Comparison of ENCODE assay signal across 1 cellular context in the genomic region with DNA sequence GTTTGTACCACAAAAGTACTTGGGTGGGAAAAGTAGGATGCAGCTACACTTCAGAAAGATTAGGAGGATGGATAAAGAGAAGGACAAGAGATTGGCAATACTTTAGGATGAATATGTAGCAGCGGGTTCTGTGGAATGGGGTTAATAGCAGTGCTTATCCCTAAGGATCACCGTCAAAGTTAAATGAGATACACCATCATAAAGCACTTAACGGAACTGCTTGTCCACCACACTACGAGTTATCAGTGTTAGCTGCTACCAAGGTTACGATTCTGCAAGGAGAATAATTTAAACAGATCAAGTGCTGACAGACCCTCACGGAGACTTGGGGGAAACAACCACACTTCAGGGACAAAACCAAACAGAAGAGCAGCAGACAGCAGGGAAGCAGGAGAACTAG.
TF ChIP-seq lines count a peak whose summit lies in the region.

No MANE protein-coding gene starts in this region.

TF ChIP-seq in GM23338, 12 proteins besides CTCF, POLR2A, EP300 and RAD21 (continued from another document):
- TF ChIP-seq, protein P1, sequence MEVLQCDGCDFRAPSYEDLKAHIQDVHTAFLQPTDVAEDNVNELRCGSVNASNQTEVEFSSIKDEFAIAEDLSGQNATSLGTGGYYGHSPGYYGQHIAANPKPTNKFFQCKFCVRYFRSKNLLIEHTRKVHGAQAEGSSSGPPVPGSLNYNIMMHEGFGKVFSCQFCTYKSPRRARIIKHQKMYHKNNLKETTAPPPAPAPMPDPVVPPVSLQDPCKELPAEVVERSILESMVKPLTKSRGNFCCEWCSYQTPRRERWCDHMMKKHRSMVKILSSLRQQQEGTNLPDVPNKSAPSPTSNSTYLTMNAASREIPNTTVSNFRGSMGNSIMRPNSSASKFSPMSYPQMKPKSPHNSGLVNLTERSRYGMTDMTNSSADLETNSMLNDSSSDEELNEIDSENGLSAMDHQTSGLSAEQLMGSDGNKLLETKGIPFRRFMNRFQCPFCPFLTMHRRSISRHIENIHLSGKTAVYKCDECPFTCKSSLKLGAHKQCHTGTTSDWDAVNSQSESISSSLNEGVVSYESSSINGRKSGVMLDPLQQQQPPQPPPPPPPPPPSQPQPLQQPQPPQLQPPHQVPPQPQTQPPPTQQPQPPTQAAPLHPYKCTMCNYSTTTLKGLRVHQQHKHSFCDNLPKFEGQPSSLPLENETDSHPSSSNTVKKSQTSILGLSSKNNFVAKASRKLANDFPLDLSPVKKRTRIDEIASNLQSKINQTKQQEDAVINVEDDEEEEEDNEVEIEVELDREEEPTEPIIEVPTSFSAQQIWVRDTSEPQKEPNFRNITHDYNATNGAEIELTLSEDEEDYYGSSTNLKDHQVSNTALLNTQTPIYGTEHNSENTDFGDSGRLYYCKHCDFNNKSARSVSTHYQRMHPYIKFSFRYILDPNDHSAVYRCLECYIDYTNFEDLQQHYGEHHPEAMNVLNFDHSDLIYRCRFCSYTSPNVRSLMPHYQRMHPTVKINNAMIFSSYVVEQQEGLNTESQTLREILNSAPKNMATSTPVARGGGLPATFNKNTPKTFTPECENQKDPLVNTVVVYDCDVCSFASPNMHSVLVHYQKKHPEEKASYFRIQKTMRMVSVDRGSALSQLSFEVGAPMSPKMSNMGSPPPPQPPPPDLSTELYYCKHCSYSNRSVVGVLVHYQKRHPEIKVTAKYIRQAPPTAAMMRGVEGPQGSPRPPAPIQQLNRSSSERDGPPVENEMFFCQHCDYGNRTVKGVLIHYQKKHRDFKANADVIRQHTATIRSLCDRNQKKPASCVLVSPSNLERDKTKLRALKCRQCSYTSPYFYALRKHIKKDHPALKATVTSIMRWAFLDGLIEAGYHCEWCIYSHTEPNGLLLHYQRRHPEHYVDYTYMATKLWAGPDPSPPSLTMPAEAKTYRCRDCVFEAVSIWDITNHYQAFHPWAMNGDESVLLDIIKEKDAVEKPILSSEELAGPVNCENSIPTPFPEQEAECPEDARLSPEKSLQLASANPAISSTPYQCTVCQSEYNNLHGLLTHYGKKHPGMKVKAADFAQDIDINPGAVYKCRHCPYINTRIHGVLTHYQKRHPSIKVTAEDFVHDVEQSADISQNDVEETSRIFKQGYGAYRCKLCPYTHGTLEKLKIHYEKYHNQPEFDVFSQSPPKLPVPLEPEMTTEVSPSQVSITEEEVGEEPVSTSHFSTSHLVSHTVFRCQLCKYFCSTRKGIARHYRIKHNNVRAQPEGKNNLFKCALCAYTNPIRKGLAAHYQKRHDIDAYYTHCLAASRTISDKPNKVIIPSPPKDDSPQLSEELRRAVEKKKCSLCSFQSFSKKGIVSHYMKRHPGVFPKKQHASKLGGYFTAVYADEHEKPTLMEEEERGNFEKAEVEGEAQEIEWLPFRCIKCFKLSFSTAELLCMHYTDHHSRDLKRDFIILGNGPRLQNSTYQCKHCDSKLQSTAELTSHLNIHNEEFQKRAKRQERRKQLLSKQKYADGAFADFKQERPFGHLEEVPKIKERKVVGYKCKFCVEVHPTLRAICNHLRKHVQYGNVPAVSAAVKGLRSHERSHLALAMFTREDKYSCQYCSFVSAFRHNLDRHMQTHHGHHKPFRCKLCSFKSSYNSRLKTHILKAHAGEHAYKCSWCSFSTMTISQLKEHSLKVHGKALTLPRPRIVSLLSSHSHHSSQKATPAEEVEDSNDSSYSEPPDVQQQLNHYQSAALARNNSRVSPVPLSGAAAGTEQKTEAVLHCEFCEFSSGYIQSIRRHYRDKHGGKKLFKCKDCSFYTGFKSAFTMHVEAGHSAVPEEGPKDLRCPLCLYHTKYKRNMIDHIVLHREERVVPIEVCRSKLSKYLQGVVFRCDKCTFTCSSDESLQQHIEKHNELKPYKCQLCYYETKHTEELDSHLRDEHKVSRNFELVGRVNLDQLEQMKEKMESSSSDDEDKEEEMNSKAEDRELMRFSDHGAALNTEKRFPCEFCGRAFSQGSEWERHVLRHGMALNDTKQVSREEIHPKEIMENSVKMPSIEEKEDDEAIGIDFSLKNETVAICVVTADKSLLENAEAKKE (CRISPR knock-in tag; IDR thresholded peaks at IDR 0.05): no peak
- TF ChIP-seq EZH2phosphoT487 (IDR thresholded peaks at IDR 0.05; ENCODE audit: unreplicated experiment): no peak
- TF ChIP-seq STAT1 (IDR thresholded peaks at IDR 0.05; ENCODE audit: unreplicated experiment): no peak
- TF ChIP-seq POLR2AphosphoS5 (IDR thresholded peaks at IDR 0.05; ENCODE audit: low read depth): no peak
- TF ChIP-seq CREB1 (CRISPR knock-in tag; IDR thresholded peaks at IDR 0.05; ENCODE audit: low read depth): no peak
TF ChIP-seq in GM23338: peak in this region for 0.
